34 cellular contexts compared by ENCODE assay signal in genomic region chr20:47870475-47870874, GRCh38.
"Had no signal": no experiment of that assay in that cellular context is flagged by ENCODE, and none has a peak within 500 bp of the region (broad histone marks: within the 10 kb centered on the region; RNA-seq: fewer than 3 reads in every experiment).

No MANE protein-coding gene starts in this region.

- H3K27ac ChIP-seq: KMS-11 had no signal

- H3K4me3 ChIP-seq: MG63 had no signal

- H3K4me2 ChIP-seq: KMS-11 had no signal

- H3K9ac ChIP-seq: KMS-11 had no signal

- H3K9me3 ChIP-seq: MG63 had no signal

- DNase-seq: Karpas-422, Kasumi-1, MG63, MM.1S, MV-4-11, NCI-H1048, NCI-H1092, NCI-H1092 treated with DMSO at 0.1 percent for 48 hours, NCI-H1105, NCI-H1105 treated with DMSO at 0.1 percent for 48 hours, NCI-H1417, NCI-H1417 treated with DMSO at 0.1 percent for 48 hours, NCI-H1436, NCI-H1436 treated with DMSO at 0.1 percent for 48 hours, NCI-H146, NCI-H1694, NCI-H1694 treated with DMSO at 0.1 percent for 48 hours, NCI-H187, NCI-H187 treated with DMSO at 0.1 percent for 48 hours, NCI-H1930, NCI-H2029, NCI-H2029 treated with DMSO at 0.1 percent for 48 hours, NCI-H2081, NCI-H2081 treated with DMSO at 0.1 percent for 48 hours, NCI-H2107, NCI-H2171, NCI-H2171 treated with DMSO at 0.1 percent for 48 hours, NCI-H2227 treated with DMSO at 0.1 percent for 48 hours, NCI-H226, NCI-H345, NCI-H446, NCI-H446 treated with DMSO at 0.1 percent for 48 hours, NCI-H510A had no signal

- H3K36me3 ChIP-seq: MG63 had no signal
